Comparison of ENCODE assay signal across 17 cellular contexts in the genomic region with DNA sequence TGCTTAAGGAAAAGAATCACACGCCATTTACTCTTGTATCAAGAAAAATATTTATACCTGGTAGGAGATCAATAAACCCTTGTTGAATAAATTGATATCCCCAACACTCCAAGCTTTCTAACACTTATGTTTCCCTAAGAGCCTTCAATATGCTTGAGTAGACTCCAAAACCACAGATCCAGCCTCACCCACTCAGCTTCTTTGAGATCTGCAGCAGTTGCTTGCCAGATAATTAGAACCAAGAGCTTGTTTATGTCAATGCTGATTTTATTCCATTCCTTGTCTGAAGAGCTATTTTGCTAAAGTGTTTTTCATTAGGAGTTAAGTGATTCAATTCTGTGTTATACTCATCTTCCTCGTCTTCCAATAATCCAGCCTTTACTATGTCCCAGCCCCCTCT. TPM values are rescaled to one million over a fixed set of nuclear protein-coding genes. Genes with fewer than 3 reads are reported as not detected.
DNase-seq lines count a peak whose midpoint lies in the region; ATAC-seq and TF ChIP-seq lines count a peak whose summit lies in the region.
"Had no signal": no experiment of that assay in that cellular context is flagged by ENCODE, and none has a peak within 500 bp of the region (broad histone marks: within the 10 kb centered on the region; RNA-seq: fewer than 3 reads in every experiment).

No MANE protein-coding gene starts in this region.

- H4K91ac ChIP-seq in IMR-90 (ENCODE audit: insufficient read depth, low read depth, low read length): peak overlapping the region; percentile 31; the same call in 1 of the 2 replicates
- H4K91ac ChIP-seq in mesenchymal stem cell (ENCODE audit: low read length): no peak overlapping the region

- H2AFZ ChIP-seq in IMR-90 (replicated peaks; ENCODE audit: low read length, poor library complexity) (no peak overlapping the region), mesenchymal stem cell (ENCODE audit: low read depth, low read length) (no peak overlapping the region)

- H3K79me1 ChIP-seq in IMR-90 (ENCODE audit: low read depth in 1 of 2, low read length in 2 of 2) (no peaks in the 10 kb centered on the region; a peak in 1 of 4 replicates), mesenchymal stem cell (replicated peaks; ENCODE audit: low read length, poor library complexity, severe bottlenecking) (no peaks in the 10 kb centered on the region)

- no CpG with 5 or more reads among the region's 2 CpGs for WGBS in IMR-90 (ENCODE audit: extremely low coverage in 2 of 2, insufficient read length in 1 of 2), 2 experiments
- WGBS in mesenchymal stem cell: 43% methylated on average over 1 of the region's 2 CpGs
- WGBS in body of pancreas, 2 donors: 49 to 70% methylated on average over 2 of the region's 2 CpGs

- H2AK5ac ChIP-seq in IMR-90 (ENCODE audit: low read depth, low read length): no peak overlapping the region
- H2AK5ac ChIP-seq in mesenchymal stem cell (ENCODE audit: low read length, severe bottlenecking): no peak overlapping the region

- TF ChIP-seq CTCF in IMR-90 (conservative IDR thresholded peaks at IDR 0.05; ENCODE audit: low read depth, low read length): no peak
- no peak for TF ChIP-seq CTCF in choroid plexus epithelial cell (conservative IDR thresholded peaks at IDR 0.05; ENCODE audit: low read depth, low read length)
- TF ChIP-seq CTCF in body of pancreas (IDR thresholded peaks at IDR 0.05): no peak

- H4K8ac ChIP-seq in IMR-90 (ENCODE audit: low read depth in 2 of 2, low read length in 2 of 2) (no peak overlapping the region), mesenchymal stem cell (ENCODE audit: low read length) (no peak overlapping the region)

- no peak overlapping the region for H3K9ac ChIP-seq in IMR-90 (ENCODE audit: low read depth, low read length)
- peak overlapping the region; percentile 27 for H3K9ac ChIP-seq in mesenchymal stem cell (ENCODE audit: low read length)

- H2BK5ac ChIP-seq in IMR-90 (ENCODE audit: low read depth, low read length, poor library complexity, severe bottlenecking) (peak overlapping the region; percentile 65), mesenchymal stem cell (ENCODE audit: low read depth, low read length, poor library complexity, severe bottlenecking) (no peak overlapping the region)

- no peak overlapping the region; the same call in 1 of the 2 replicates for H3K14ac ChIP-seq in IMR-90 (replicated peaks; ENCODE audit: low read depth, low read length)
- H3K14ac ChIP-seq in mesenchymal stem cell (ENCODE audit: low read length in 2 of 2): no peak overlapping the region

- no peak overlapping the region for H3K4me3 Mint-ChIP-seq in activated CD4-positive, alpha-beta memory T cell treated with anti-CD3 and anti-CD28 coated beads, Interleukin-2, amount 10 ng/mL, durations not matched to agents 7 days and 5 days
- H3K4me3 Mint-ChIP-seq: activated T-cell treated with anti-CD3 and anti-CD28 coated beads, Interleukin-2, amount 50 U/mL, for 72 hours had no signal

- no peaks in the 10 kb centered on the region for H3K9me3 Mint-ChIP-seq in activated CD4-positive, alpha-beta memory T cell treated with anti-CD3 and anti-CD28 coated beads, Interleukin-2, amount 10 ng/mL, durations not matched to agents 7 days and 5 days
- H3K9me3 Mint-ChIP-seq: activated naive CD4-positive, alpha-beta T cell treated with anti-CD3 and anti-CD28 coated beads, Interleukin-2, amount 50 U/mL, for 72 hours; activated T-cell treated with anti-CD3 and anti-CD28 coated beads, Interleukin-2, amount 50 U/mL, for 72 hours had no signal

- peak overlapping the region; percentile 33; the same call in 1 of the 2 replicates for H3K18ac ChIP-seq in IMR-90 (ENCODE audit: low read depth, low read length)
- no peak overlapping the region for H3K18ac ChIP-seq in mesenchymal stem cell (ENCODE audit: low read depth in 1 of 2, low read length in 2 of 2)

- H2BK120ac ChIP-seq in IMR-90 (ENCODE audit: low read depth, low read length) (peak overlapping the region; percentile 76), mesenchymal stem cell (ENCODE audit: low read depth, low read length) (no peak overlapping the region)

- H3K4me1 Mint-ChIP-seq in activated CD4-positive, alpha-beta memory T cell treated with anti-CD3 and anti-CD28 coated beads, Interleukin-2, amount 10 ng/mL, durations not matched to agents 7 days and 5 days: peaks cover 9% of the 10 kb centered on the region

- TF ChIP-seq RAD21 in IMR-90 (IDR thresholded peaks at IDR 0.05; ENCODE audit: low read length): no peak

- H2BK15ac ChIP-seq in IMR-90 (ENCODE audit: low read depth, low read length) (no peak overlapping the region), mesenchymal stem cell (ENCODE audit: low read depth, poor library complexity, severe bottlenecking) (no peak overlapping the region)

- H3K4me1 ChIP-seq in IMR-90 (ENCODE audit: control insufficient read depth, insufficient read depth, low read length) (peaks cover 10% of the 10 kb centered on the region), mesenchymal stem cell (ENCODE audit: control insufficient read depth, insufficient read depth, low read depth, low read length) (peaks cover 2% of the 10 kb centered on the region), body of pancreas (peaks cover 8% of the 10 kb centered on the region)
- H3K4me1 ChIP-seq: breast epithelium had no signal

- dilution Hi-C loops in IMR-90 (cut with HindIII; ENCODE audit: low sequenced_read_pairs, unreplicated experiment): no loop called here

- no peak overlapping the region for H2BK12ac ChIP-seq in mesenchymal stem cell (ENCODE audit: low read length in 2 of 2)

- CTCF ChIA-PET in IMR-90 (lab: Yijun Ruan, JAX): no interaction called here
- CTCF ChIA-PET in activated CD4-positive, alpha-beta memory T cell treated with anti-CD3 and anti-CD28 coated beads, Interleukin-2, amount 10 ng/mL, durations not matched to agents 7 days and 5 days (lab: Charles Lee): no interaction called here

- no peak overlapping the region; the same call in 1 of the 2 replicates for H4K5ac ChIP-seq in IMR-90 (ENCODE audit: low read depth, low read length)

- intact Hi-C loops in IMR-90 (cut with micrococcal nuclease) (loop anchor here (10.0 kb wide), 1 partner anchor 454 kb away; no protein-coding TSS in a partner anchor), body of pancreas (cut with DNase I) (no loop called here)

- H4K20me1 ChIP-seq in IMR-90 (ENCODE audit: insufficient read depth, low read length): no peaks in the 10 kb centered on the region

- peak overlapping the region; percentile 36 for H2BK20ac ChIP-seq in IMR-90 (ENCODE audit: low read depth, low read length)

- H3K27ac Mint-ChIP-seq in activated CD4-positive, alpha-beta memory T cell treated with anti-CD3 and anti-CD28 coated beads, Interleukin-2, amount 10 ng/mL, durations not matched to agents 7 days and 5 days: no peak overlapping the region
- H3K27ac Mint-ChIP-seq: activated naive CD4-positive, alpha-beta T cell treated with anti-CD3 and anti-CD28 coated beads, Interleukin-2, amount 50 U/mL, for 72 hours; activated T-cell treated with anti-CD3 and anti-CD28 coated beads, Interleukin-2, amount 50 U/mL, for 72 hours had no signal

- ATAC-seq in IMR-90 (ENCODE audit: low read depth): peak; percentile 49
- no peak for ATAC-seq in GM19463 (IDR thresholded peaks at IDR 0.05; ENCODE audit: unreplicated experiment)
- no peak for ATAC-seq in HG02870 (IDR thresholded peaks at IDR 0.05; ENCODE audit: unreplicated experiment)
- no peak for ATAC-seq in body of pancreas
- ATAC-seq: activated naive CD4-positive, alpha-beta T cell treated with anti-CD3 and anti-CD28 coated beads, Interleukin-2, amount 50 U/mL, for 72 hours; activated T-cell treated with anti-CD3 and anti-CD28 coated beads, Interleukin-2, amount 50 U/mL, for 72 hours had no signal

- no peak overlapping the region for H2AK9ac ChIP-seq in IMR-90 (replicated peaks; ENCODE audit: low read depth, low read length, poor library complexity)

- H3K27me3 Mint-ChIP-seq in activated CD4-positive, alpha-beta memory T cell treated with anti-CD3 and anti-CD28 coated beads, Interleukin-2, amount 10 ng/mL, durations not matched to agents 7 days and 5 days: peaks cover 5% of the 10 kb centered on the region

- H3K4me3 ChIP-seq in IMR-90 (ENCODE audit: insufficient read depth, low read depth, low read length): no peak overlapping the region
- H3K4me3 ChIP-seq in choroid plexus epithelial cell (ENCODE audit: low read depth, low read length): no peak overlapping the region
- H3K4me3 ChIP-seq in mesenchymal stem cell (ENCODE audit: insufficient read depth in 1 of 2, low read depth in 1 of 2, low read length in 2 of 2): no peak overlapping the region
- no peak overlapping the region for H3K4me3 ChIP-seq in body of pancreas
- H3K4me3 ChIP-seq: breast epithelium, SK-N-MC, thoracic aorta had no signal

- no peak overlapping the region for H3K23ac ChIP-seq in IMR-90 (ENCODE audit: low read depth, low read length)
- H3K23ac ChIP-seq in mesenchymal stem cell (ENCODE audit: low read length in 2 of 2): no peak overlapping the region

- H3K27me3 ChIP-seq in IMR-90 (ENCODE audit: control insufficient read depth, insufficient read depth, low read length): no peaks in the 10 kb centered on the region
- no peaks in the 10 kb centered on the region for H3K27me3 ChIP-seq in mesenchymal stem cell (ENCODE audit: control insufficient read depth in 1 of 2, insufficient read depth in 1 of 2, low read length in 2 of 2)
- H3K27me3 ChIP-seq in body of pancreas: no peaks in the 10 kb centered on the region
- H3K27me3 ChIP-seq: breast epithelium had no signal

- peak overlapping the region; percentile 22; the same call in 1 of the 2 replicates for H3K56ac ChIP-seq in IMR-90 (ENCODE audit: extremely low read depth, insufficient read depth, low read length)

- POLR2A ChIA-PET in IMR-90 (lab: Charles Lee; ENCODE audit: unreplicated experiment): interaction anchor here (0.6 kb wide), 1 partner anchor 27 kb away, joined by 3 read pairs; no protein-coding TSS in a partner anchor
- POLR2A ChIA-PET in activated CD4-positive, alpha-beta memory T cell treated with anti-CD3 and anti-CD28 coated beads, Interleukin-2, amount 10 ng/mL, durations not matched to agents 7 days and 5 days (lab: Charles Lee): interaction anchor here (1.6 kb wide), 1 partner anchor 182 kb away, joined by 3 read pairs; no protein-coding TSS in a partner anchor

- DNase-seq in AG08396 (ENCODE audit: low spot score) (peak; percentile 24), IMR-90 (peak; percentile 36), choroid plexus epithelial cell (ENCODE audit: low read depth) (peak; percentile 47), mesenchymal stem cell (peak; percentile 58), body of pancreas (no peak)
- DNase-seq in activated CD4-positive, alpha-beta memory T cell treated with anti-CD3 and anti-CD28 coated beads, Interleukin-2, amount 10 ng/mL, durations not matched to agents 7 days and 5 days: no peak
- DNase-seq: activated T-cell treated with anti-CD3 and anti-CD28 coated beads, Interleukin-2, amount 50 U/mL, for 72 hours; NCI-H1436; nucleus accumbens; stimulated activated CD4-positive, alpha-beta T cell treated with anti-CD3 and anti-CD28 coated beads, Interleukin-15, amount 100 ng/mL, for 24 hours; T1000 had no signal

- in situ Hi-C loops in IMR-90 (cut with MboI; ENCODE audit: low sequenced_read_pairs): no loop called here

- H3K9me1 ChIP-seq in IMR-90 (ENCODE audit: insufficient read depth, low read length): peaks cover 3% of the 10 kb centered on the region; the same call in 1 of the 2 replicates

- no peak overlapping the region for H3K27ac ChIP-seq in IMR-90 (ENCODE audit: insufficient read depth, low read length)
- H3K27ac ChIP-seq in mesenchymal stem cell (ENCODE audit: low read length, poor library complexity, severe bottlenecking): peak overlapping the region; percentile 71
- peak overlapping the region in 1 of 4 donors; percentile 41 for H3K27ac ChIP-seq in body of pancreas
- H3K27ac ChIP-seq: SK-N-MC, thoracic aorta had no signal

- no peaks in the 10 kb centered on the region for H3K9me3 ChIP-seq in IMR-90 (ENCODE audit: control insufficient read depth, insufficient read depth, low read length)
- no peaks in the 10 kb centered on the region for H3K9me3 ChIP-seq in mesenchymal stem cell (ENCODE audit: control insufficient read depth, low read length)
- no peaks in the 10 kb centered on the region for H3K9me3 ChIP-seq in body of pancreas
- H3K9me3 ChIP-seq: breast epithelium, thoracic aorta had no signal

- TF ChIP-seq POLR2A in IMR-90 (IDR thresholded peaks at IDR 0.05; ENCODE audit: low read depth, low read length): no peak
- no peak for TF ChIP-seq POLR2A in body of pancreas (IDR thresholded peaks at IDR 0.05)

- H3K36me3 ChIP-seq in IMR-90 (ENCODE audit: control insufficient read depth, insufficient read depth, low read length) (no peaks in the 10 kb centered on the region), mesenchymal stem cell (ENCODE audit: control insufficient read depth in 1 of 2, insufficient read depth in 2 of 2, low read depth in 1 of 2, low read length in 2 of 2) (no peaks in the 10 kb centered on the region), body of pancreas (replicated peaks in 1 of 2; ENCODE audit: insufficient read depth in 1 of 2, low read depth in 2 of 2) (no peaks in the 10 kb centered on the region)
- H3K36me3 ChIP-seq: breast epithelium, thoracic aorta had no signal

- H3K4ac ChIP-seq in IMR-90 (ENCODE audit: low read depth, low read length) (peak overlapping the region; percentile 18; the same call in 1 of the 2 replicates), mesenchymal stem cell (ENCODE audit: low read depth in 1 of 2, low read length in 2 of 2) (no peak overlapping the region)

- H3K4me2 ChIP-seq in IMR-90 (ENCODE audit: low read depth, low read length) (peak overlapping the region; percentile 36; the same call in 1 of the 2 replicates), mesenchymal stem cell (ENCODE audit: low read length, poor library complexity, severe bottlenecking) (no peak overlapping the region)

- no TSS peak for BruUV-seq in IMR-90 (replicated peaks; lab: Mats Ljungman, UMichigan)

- no peaks in the 10 kb centered on the region for H3K36me3 Mint-ChIP-seq in activated CD4-positive, alpha-beta memory T cell treated with anti-CD3 and anti-CD28 coated beads, Interleukin-2, amount 10 ng/mL, durations not matched to agents 7 days and 5 days (ENCODE audit: low read depth)
- H3K36me3 Mint-ChIP-seq: activated naive CD4-positive, alpha-beta T cell treated with anti-CD3 and anti-CD28 coated beads, Interleukin-2, amount 50 U/mL, for 72 hours had no signal

RNA-seq across cellular contexts. Expression of gene CRIM1, which starts 26.3 kb away (rescaled TPM):
- total RNA-seq in IMR-90 (2012; rRNA removed) (436 and 490 TPM in 2 replicates), body of pancreas (10 to 100 TPM; 41.5 to 64.6 TPM)
- polyA plus RNA-seq in IMR-90 (2012; rRNA removed): 285 and 316 TPM in 2 replicates
- polyA plus RNA-seq in IMR-90 (2012; cell fraction: cytosol; rRNA removed): 203 and 263 TPM in 2 replicates
- 109 and 133 TPM in 2 replicates for polyA plus RNA-seq in IMR-90 (2012; cell fraction: nucleus; rRNA removed; ENCODE audit: low replicate concordance)
- 70.6 TPM for polyA plus RNA-seq in mesenchymal stem cell (2013, experiment 1 of 2)
- polyA plus RNA-seq in mesenchymal stem cell (2013, experiment 2 of 2): 70.6 TPM
- total RNA-seq in activated CD4-positive, alpha-beta memory T cell treated with anti-CD3 and anti-CD28 coated beads, Interleukin-2, amount 10 ng/mL, durations not matched to agents 7 days and 5 days: 1 to 10 TPM; 5.4 to 6.6 TPM

Comparison
In these comparisons a context has a peak if more than half of its experiments do, and no peak if none do; other contexts are left out.
1. DNase-seq: peak in AG08396 (single experiment), IMR-90 (single experiment), choroid plexus epithelial cell (single experiment) and mesenchymal stem cell (single experiment); none in activated CD4-positive, alpha-beta memory T cell treated with anti-CD3 and anti-CD28 coated beads, Interleukin-2, amount 10 ng/mL, durations not matched to agents 7 days and 5 days (single experiment) and body of pancreas (0 of 4).
2. RNA of gene CRIM1, which starts 26.3 kb away (total RNA-seq): 436 to 490 TPM in IMR-90 and 41.5 to 64.6 TPM in body of pancreas; 5.4 to 6.6 TPM in activated CD4-positive, alpha-beta memory T cell treated with anti-CD3 and anti-CD28 coated beads, Interleukin-2, amount 10 ng/mL, durations not matched to agents 7 days and 5 days; every median in the first group is over 4 times any median in the second.